8 cellular contexts compared by ENCODE assay signal in genomic region chr1:212291505-212292134, GRCh38. TPM values are rescaled to one million over a fixed set of nuclear protein-coding genes. Genes with fewer than 3 reads are reported as not detected.
DNase-seq lines count a peak whose midpoint lies in the region; ATAC-seq and TF ChIP-seq lines count a peak whose summit lies in the region.

No MANE protein-coding gene starts in this region.

- ATAC-seq in activated T-cell treated with anti-CD3 and anti-CD28 coated beads, Interleukin-2, amount 50 U/mL, for 4 hours, result peak; percentile 36 to 39
- peak; percentile 87 for ATAC-seq in SK-N-SH treated with all-trans-retinoic acid at 6 μM for 48 hours

- peak overlapping the region; percentile 24 for H3K4me3 Mint-ChIP-seq in activated T-cell treated with anti-CD3 and anti-CD28 coated beads, Interleukin-2, amount 50 U/mL, for 4 hours

- H3K36me3 Mint-ChIP-seq in activated T-cell treated with anti-CD3 and anti-CD28 coated beads, Interleukin-2, amount 50 U/mL, for 4 hours (ENCODE audit: insufficient read depth), result peaks cover 6% of the 10 kb centered on the region

- intact Hi-C loops in esophagus muscularis mucosa (cut with DNase I), result loop anchor here (2.0 to 5.0 kb wide), 3 partner anchors 76 to 221 kb away; no protein-coding TSS in a partner anchor

- H3K27me3 ChIP-seq in esophagus muscularis mucosa (no peaks in the 10 kb centered on the region), neutrophil (no peaks in the 10 kb centered on the region)

- H3K4me1 ChIP-seq in esophagus muscularis mucosa, result peaks cover 77 to 93% (median 81%) of the 10 kb centered on the region in 4 donors
- H3K4me1 ChIP-seq in neutrophil (ENCODE audit: control insufficient read depth in 1 of 2, insufficient read depth in 1 of 2, low read depth in 1 of 2, low read length in 1 of 2), result peaks cover 91 to 98% of the 10 kb centered on the region in 2 experiments

- POLR2A ChIA-PET in HEK293T (lab: Yijun Ruan, JAX), result interaction anchor here (1.0 kb wide), 1 partner anchor 256 kb away, joined by 5 read pairs; the partner anchor contains the start of genes DTL and INTS7

- H3K4me1 Mint-ChIP-seq in activated T-cell treated with anti-CD3 and anti-CD28 coated beads, Interleukin-2, amount 50 U/mL, for 4 hours (ENCODE audit: low read depth), result peaks cover 85% of the 10 kb centered on the region

- no peak for DNase-seq in activated T-cell treated with anti-CD3 and anti-CD28 coated beads, Interleukin-2, amount 50 U/mL, for 4 hours
- no peak for DNase-seq in activated T-cell treated with anti-CD3 and anti-CD28 coated beads, Interleukin-2, amount 50 U/mL, for 48 hours
- peak; percentile 52 for DNase-seq in HEK293T (ENCODE audit: extremely low spot score)
- DNase-seq in NCI-H1105 (lab: John Stamatoyannopoulos, UW), result peak; percentile 88
- no peak for DNase-seq in esophagus muscularis mucosa (ENCODE audit: extremely low spot score)
- DNase-seq in T-helper 9 cell, result no peak

- H3K27ac ChIP-seq in esophagus muscularis mucosa (replicated peaks in 1 of 4), result peak overlapping the region in 1 of 4 donors; percentile 16
- H3K27ac ChIP-seq in neutrophil, result peak overlapping the region; percentile 95

- TF ChIP-seq CTCF in esophagus muscularis mucosa (IDR thresholded peaks at IDR 0.05), result peak; percentile 53 to 57 (median 56)
- TF ChIP-seq CTCF in neutrophil (IDR thresholded peaks at IDR 0.05), result peak; percentile 41

- WGBS in esophagus muscularis mucosa, result 48% methylated on average over 6 of the region's 6 CpGs

- no peak for TF ChIP-seq POLR2A in esophagus muscularis mucosa (IDR thresholded peaks at IDR 0.05; ENCODE audit: low read depth)

- H3K36me3 ChIP-seq in esophagus muscularis mucosa (no peaks in the 10 kb centered on the region), neutrophil (no peaks in the 10 kb centered on the region)

- no peaks in the 10 kb centered on the region for H3K27me3 Mint-ChIP-seq in activated T-cell treated with anti-CD3 and anti-CD28 coated beads, Interleukin-2, amount 50 U/mL, for 4 hours (ENCODE audit: low read depth)

- CTCF ChIA-PET in HEK293T (lab: Yijun Ruan, JAX), result interaction anchor here (0.7 to 0.8 kb wide), 2 partner anchors 221 to 257 kb away, joined by 3 read pairs; no protein-coding TSS in a partner anchor

- peak overlapping the region in 2 of 4 donors; percentile 1 to 7 for H3K4me3 ChIP-seq in esophagus muscularis mucosa
- H3K4me3 ChIP-seq in neutrophil (ENCODE audit: low read depth in 1 of 2, low read length in 1 of 2), result peak overlapping the region; percentile 34 to 85

- H3K9me3 Mint-ChIP-seq in activated T-cell treated with anti-CD3 and anti-CD28 coated beads, Interleukin-2, amount 50 U/mL, for 4 hours, result no peaks in the 10 kb centered on the region

- H3K9me3 ChIP-seq in esophagus muscularis mucosa (no peaks in the 10 kb centered on the region), neutrophil (no peaks in the 10 kb centered on the region)

- no peak for TF ChIP-seq EP300 in esophagus muscularis mucosa (IDR thresholded peaks at IDR 0.05)

TF ChIP-seq in HEK293T, 16 proteins besides CTCF, POLR2A, EP300 and RAD21:
- no peak for TF ChIP-seq TARDBP (IDR thresholded peaks at IDR 0.05)
- TF ChIP-seq SP1 (IDR thresholded peaks at IDR 0.05), result no peak
- TF ChIP-seq ARNT (IDR thresholded peaks at IDR 0.05), result no peak

TF ChIP-seq in SK-N-SH treated with all-trans-retinoic acid at 6 μM for 48 hours, 23 proteins besides CTCF, POLR2A, EP300 and RAD21:
- TF ChIP-seq TCF4 (CRISPR knock-in tag; IDR thresholded peaks at IDR 0.05; ENCODE audit: borderline replicate concordance) (no peak), GLIS3 (CRISPR knock-in tag; IDR thresholded peaks at IDR 0.05) (no peak), ZFP30 (CRISPR knock-in tag; IDR thresholded peaks at IDR 0.05) (no peak), ZNF8 (CRISPR knock-in tag; IDR thresholded peaks at IDR 0.05) (no peak), RARB (CRISPR knock-in tag; IDR thresholded peaks at IDR 0.05) (no peak), CSDC2 (CRISPR knock-in tag; IDR thresholded peaks at IDR 0.05) (no peak), ZNF70 (CRISPR knock-in tag; IDR thresholded peaks at IDR 0.05) (no peak), BACH2 (CRISPR knock-in tag; IDR thresholded peaks at IDR 0.05; ENCODE audit: borderline replicate concordance) (no peak), PATZ1 (CRISPR knock-in tag; IDR thresholded peaks at IDR 0.05; ENCODE audit: borderline replicate concordance) (no peak), OSR1 (CRISPR knock-in tag; IDR thresholded peaks at IDR 0.05) (no peak), ESRRG (CRISPR knock-in tag; IDR thresholded peaks at IDR 0.05) (no peak), ZFP3 (CRISPR knock-in tag; IDR thresholded peaks at IDR 0.05) (no peak), ISL1 (CRISPR knock-in tag; IDR thresholded peaks at IDR 0.05) (no peak), ARNTL (CRISPR knock-in tag; IDR thresholded peaks at IDR 0.05; ENCODE audit: borderline replicate concordance, low read depth) (no peak)
- TF ChIP-seq, protein P1, sequence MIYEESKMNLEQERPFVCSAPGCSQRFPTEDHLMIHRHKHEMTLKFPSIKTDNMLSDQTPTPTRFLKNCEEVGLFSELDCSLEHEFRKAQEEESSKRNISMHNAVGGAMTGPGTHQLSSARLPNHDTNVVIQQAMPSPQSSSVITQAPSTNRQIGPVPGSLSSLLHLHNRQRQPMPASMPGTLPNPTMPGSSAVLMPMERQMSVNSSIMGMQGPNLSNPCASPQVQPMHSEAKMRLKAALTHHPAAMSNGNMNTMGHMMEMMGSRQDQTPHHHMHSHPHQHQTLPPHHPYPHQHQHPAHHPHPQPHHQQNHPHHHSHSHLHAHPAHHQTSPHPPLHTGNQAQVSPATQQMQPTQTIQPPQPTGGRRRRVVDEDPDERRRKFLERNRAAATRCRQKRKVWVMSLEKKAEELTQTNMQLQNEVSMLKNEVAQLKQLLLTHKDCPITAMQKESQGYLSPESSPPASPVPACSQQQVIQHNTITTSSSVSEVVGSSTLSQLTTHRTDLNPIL (CRISPR knock-in tag; IDR thresholded peaks at IDR 0.05; ENCODE audit: low read depth), result no peak
- TF ChIP-seq, protein P2, sequence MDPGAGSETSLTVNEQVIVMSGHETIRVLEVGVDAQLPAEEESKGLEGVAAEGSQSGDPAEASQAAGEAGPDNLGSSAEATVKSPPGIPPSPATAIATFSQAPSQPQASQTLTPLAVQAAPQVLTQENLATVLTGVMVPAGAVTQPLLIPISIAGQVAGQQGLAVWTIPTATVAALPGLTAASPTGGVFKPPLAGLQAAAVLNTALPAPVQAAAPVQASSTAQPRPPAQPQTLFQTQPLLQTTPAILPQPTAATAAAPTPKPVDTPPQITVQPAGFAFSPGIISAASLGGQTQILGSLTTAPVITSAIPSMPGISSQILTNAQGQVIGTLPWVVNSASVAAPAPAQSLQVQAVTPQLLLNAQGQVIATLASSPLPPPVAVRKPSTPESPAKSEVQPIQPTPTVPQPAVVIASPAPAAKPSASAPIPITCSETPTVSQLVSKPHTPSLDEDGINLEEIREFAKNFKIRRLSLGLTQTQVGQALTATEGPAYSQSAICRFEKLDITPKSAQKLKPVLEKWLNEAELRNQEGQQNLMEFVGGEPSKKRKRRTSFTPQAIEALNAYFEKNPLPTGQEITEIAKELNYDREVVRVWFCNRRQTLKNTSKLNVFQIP (CRISPR knock-in tag; IDR thresholded peaks at IDR 0.05; ENCODE audit: borderline replicate concordance, low read depth), result no peak

RNA-seq across cellular contexts. Expression of gene PPP2R5A, which starts 6.4 kb away (rescaled TPM):
- 10 to 100 TPM; 36.2 to 41.4 (median 41.0) TPM for total RNA-seq in activated T-cell treated with anti-CD3 and anti-CD28 coated beads, Interleukin-2, amount 50 U/mL, for 4 hours
- total RNA-seq in esophagus muscularis mucosa, result 10 to 100 TPM; 57.0 to 63.5 (median 58.9) TPM

Comparison
In these comparisons a context has a peak if more than half of its experiments do, and no peak if none do; other contexts are left out.
1. DNase-seq: peak in HEK293T (single experiment) and NCI-H1105 (single experiment); none in activated T-cell treated with anti-CD3 and anti-CD28 coated beads, Interleukin-2, amount 50 U/mL, for 4 hours (single experiment), activated T-cell treated with anti-CD3 and anti-CD28 coated beads, Interleukin-2, amount 50 U/mL, for 48 hours (0 of 2), esophagus muscularis mucosa (single experiment) and T-helper 9 cell (single experiment).